In genomic region chr3:72848703-72849081, GRCh38 we compare ENCODE assay signal across 7 cellular contexts. TPM values are rescaled to one million over a fixed set of nuclear protein-coding genes. Genes with fewer than 3 reads are reported as not detected.
A peak's percentile ranks its signal among the peaks of the same experiment; 100 is the strongest.
DNase-seq lines count a peak whose midpoint lies in the region; ATAC-seq and TF ChIP-seq lines count a peak whose summit lies in the region.

No MANE protein-coding gene starts in this region.

- peaks cover 9% of the 10 kb centered on the region for H3K36me3 Mint-ChIP-seq in activated CD8-positive, alpha-beta T cell treated with anti-CD3 and anti-CD28 coated beads, Interleukin-2, amount 10 ng/mL, durations not matched to agents 7 days and 5 days (ENCODE audit: low read depth)

- peak overlapping the region; percentile 84 for H3K27ac Mint-ChIP-seq in activated CD8-positive, alpha-beta T cell treated with anti-CD3 and anti-CD28 coated beads, Interleukin-2, amount 10 ng/mL, durations not matched to agents 7 days and 5 days

- peaks cover 0 to 22% of the 10 kb centered on the region in 2 donors for H3K4me1 ChIP-seq in right atrium auricular region

- H3K4me3 Mint-ChIP-seq in activated CD8-positive, alpha-beta T cell treated with anti-CD3 and anti-CD28 coated beads, Interleukin-2, amount 10 ng/mL, durations not matched to agents 7 days and 5 days = peak overlapping the region; percentile 94

- H3K9me3 ChIP-seq in right atrium auricular region = no peaks in the 10 kb centered on the region

- TF ChIP-seq CTCF in LNCaP clone FGC (IDR thresholded peaks at IDR 0.05; ENCODE audit: control insufficient read depth, extremely low read depth, insufficient read depth) = no peak
- no peak for TF ChIP-seq CTCF in right atrium auricular region (IDR thresholded peaks at IDR 0.05)

- H3K4me1 Mint-ChIP-seq in activated CD8-positive, alpha-beta T cell treated with anti-CD3 and anti-CD28 coated beads, Interleukin-2, amount 10 ng/mL, durations not matched to agents 7 days and 5 days (ENCODE audit: low read depth) = peaks cover 49% of the 10 kb centered on the region

- no peaks in the 10 kb centered on the region for H3K27me3 ChIP-seq in right atrium auricular region

- H3K27ac ChIP-seq in right atrium auricular region = no peak overlapping the region

- CTCF ChIA-PET in activated CD8-positive, alpha-beta T cell treated with anti-CD3 and anti-CD28 coated beads, Interleukin-2, amount 10 ng/mL, durations not matched to agents 7 days and 5 days (lab: Charles Lee) = interaction anchor here (0.7 to 5.6 kb wide), 6 partner anchors 26 to 237 kb away, joined by 3 to 43 read pairs (median 6); partner anchors contain the start of gene GXYLT2

- no peaks in the 10 kb centered on the region for H3K36me3 ChIP-seq in right atrium auricular region

- POLR2A ChIA-PET in activated CD8-positive, alpha-beta T cell treated with anti-CD3 and anti-CD28 coated beads, Interleukin-2, amount 10 ng/mL, durations not matched to agents 7 days and 5 days (lab: Charles Lee) = interaction anchor here (1.2 kb wide), 1 partner anchor 1125 kb away, joined by 3 read pairs; no protein-coding TSS in a partner anchor

- H3K27me3 Mint-ChIP-seq in activated CD8-positive, alpha-beta T cell treated with anti-CD3 and anti-CD28 coated beads, Interleukin-2, amount 10 ng/mL, durations not matched to agents 7 days and 5 days (ENCODE audit: low read depth) = no peaks in the 10 kb centered on the region

- ATAC-seq in GM18499 (IDR thresholded peaks at IDR 0.05; ENCODE audit: insufficient read depth, unreplicated experiment) = peak; percentile 28
- ATAC-seq in GM21786 (IDR thresholded peaks at IDR 0.05; ENCODE audit: unreplicated experiment) = peak; percentile 39
- peak; percentile 52 for ATAC-seq in activated CD8-positive, alpha-beta T cell treated with anti-CD3 and anti-CD28 coated beads, Interleukin-2, amount 10 ng/mL, durations not matched to agents 7 days and 5 days

- H3K9me3 Mint-ChIP-seq in activated CD8-positive, alpha-beta T cell treated with anti-CD3 and anti-CD28 coated beads, Interleukin-2, amount 10 ng/mL, durations not matched to agents 7 days and 5 days (ENCODE audit: insufficient read depth) = no peaks in the 10 kb centered on the region

- H3K4me3 ChIP-seq in LNCaP clone FGC (ENCODE audit: low read depth, low read length) = peak overlapping the region; percentile 83
- peak overlapping the region; percentile 83 to 86 for H3K4me3 ChIP-seq in right atrium auricular region

- no peak for DNase-seq in LNCaP clone FGC (ENCODE audit: low read depth)
- peak; percentile 59 for DNase-seq in activated CD8-positive, alpha-beta T cell treated with anti-CD3 and anti-CD28 coated beads, Interleukin-2, amount 10 ng/mL, durations not matched to agents 7 days and 5 days
- DNase-seq in right atrium auricular region (ENCODE audit: low spot score) = no peak
- peak; percentile 44 for DNase-seq in stimulated activated CD4-positive, alpha-beta T cell treated with anti-CD3 and anti-CD28 coated beads, Interleukin-15, amount 100 ng/mL, for 24 hours
- DNase-seq in cerebellar cortex (ENCODE audit: low spot score) = no peak

RNA-seq across cellular contexts. Expression of gene SHQ1, which starts 0.4 kb away (rescaled TPM):
- 10 to 100 TPM; 27.2 to 28.0 TPM for total RNA-seq in activated CD8-positive, alpha-beta T cell treated with anti-CD3 and anti-CD28 coated beads, Interleukin-2, amount 10 ng/mL, durations not matched to agents 7 days and 5 days
- 10 to 100 TPM; 16.5 to 19.5 TPM for total RNA-seq in right atrium auricular region

RNA-seq across cellular contexts. Expression of gene GXYLT2, which starts 39.2 kb away (rescaled TPM):
- not detected for total RNA-seq in activated CD8-positive, alpha-beta T cell treated with anti-CD3 and anti-CD28 coated beads, Interleukin-2, amount 10 ng/mL, durations not matched to agents 7 days and 5 days
- total RNA-seq in right atrium auricular region = 10 to 100 TPM; 31.7 to 37.3 TPM

Comparison
In these comparisons a context has a peak if more than half of its experiments do, and no peak if none do; other contexts are left out.
1. DNase-seq: peak in activated CD8-positive, alpha-beta T cell treated with anti-CD3 and anti-CD28 coated beads, Interleukin-2, amount 10 ng/mL, durations not matched to agents 7 days and 5 days (single experiment) and stimulated activated CD4-positive, alpha-beta T cell treated with anti-CD3 and anti-CD28 coated beads, Interleukin-15, amount 100 ng/mL, for 24 hours (single experiment); none in LNCaP clone FGC (single experiment), right atrium auricular region (single experiment) and cerebellar cortex (single experiment).
2. RNA of gene GXYLT2, which starts 39.2 kb away (total RNA-seq): 31.7 to 37.3 TPM in right atrium auricular region; not detected in activated CD8-positive, alpha-beta T cell treated with anti-CD3 and anti-CD28 coated beads, Interleukin-2, amount 10 ng/mL, durations not matched to agents 7 days and 5 days; every median in the first group is over 10 times any median in the second.
3. Peak in every context shown above with its lines, with median percentiles within 50 percentile points of each other: ATAC-seq.